Comparison of ENCODE assay signal across 28 cellular contexts in genomic region chr20:58753267-58753928, GRCh38.
DNase-seq lines count a peak whose midpoint lies in the region; ATAC-seq and TF ChIP-seq lines count a peak whose summit lies in the region.
"Had no signal": no experiment of that assay in that cellular context is flagged by ENCODE, and none has a peak within 500 bp of the region (broad histone marks: within the 10 kb centered on the region; RNA-seq: fewer than 3 reads in every experiment).

No MANE protein-coding gene starts in this region.

- H3K27ac ChIP-seq in iPS DF 6.9 (ENCODE audit: low read length) (no peak overlapping the region), PC-9 (no peak overlapping the region)
- H3K27ac ChIP-seq: coronary artery, esophagus squamous epithelium, hepatocyte, sigmoid colon, tibial nerve, WERI-Rb-1 had no signal

- POLR2A ChIA-PET in activated CD8-positive, alpha-beta T cell treated with anti-CD3 and anti-CD28 coated beads, Interleukin-2, amount 10 ng/mL, durations not matched to agents 7 days and 5 days (lab: Charles Lee): no interaction called here
- POLR2A ChIA-PET in PC-9 (lab: Charles Lee; ENCODE audit: unreplicated experiment): no interaction called here

- H3K9me3 ChIP-seq in iPS DF 6.9 (ENCODE audit: control insufficient read depth, insufficient read depth, low read length) (no peaks in the 10 kb centered on the region), PC-9 (ENCODE audit: insufficient read depth, low read depth) (no peaks in the 10 kb centered on the region)
- H3K9me3 ChIP-seq: esophagus squamous epithelium, sigmoid colon, tibial nerve had no signal

- no peak for TF ChIP-seq CTCF in PC-9 (conservative IDR thresholded peaks at IDR 0.05)

- no peaks in the 10 kb centered on the region for H3F3A ChIP-seq in PC-9 (ENCODE audit: insufficient read depth, low read depth)

- H3K9me2 ChIP-seq in PC-9 (ENCODE audit: insufficient read depth): no peaks in the 10 kb centered on the region

- H3K36me3 ChIP-seq in iPS DF 6.9 (ENCODE audit: control insufficient read depth, insufficient read depth, low read length) (no peaks in the 10 kb centered on the region), PC-9 (ENCODE audit: low read depth) (no peaks in the 10 kb centered on the region)
- H3K36me3 ChIP-seq: esophagus squamous epithelium, sigmoid colon, tibial nerve, WERI-Rb-1 had no signal

- H3K27ac Mint-ChIP-seq in activated CD8-positive, alpha-beta T cell treated with anti-CD3 and anti-CD28 coated beads, Interleukin-2, amount 10 ng/mL, durations not matched to agents 7 days and 5 days: no peak overlapping the region
- no peak overlapping the region for H3K27ac Mint-ChIP-seq in T-helper 2 cell treated with Interferon-gamma antibody and Interleukin-4, amounts not matched to agents 5 μg/mL and 100 μg/mL, for 36 hours
- H3K27ac Mint-ChIP-seq: activated CD4-positive, alpha-beta T cell treated with anti-CD3 and anti-CD28 coated beads, Interleukin-2, amount 10 ng/mL, durations not matched to agents 7 days and 5 days; activated naive CD4-positive, alpha-beta T cell treated with anti-CD3 and anti-CD28 coated beads, Interleukin-2, amount 50 U/mL, for 72 hours; activated T-helper 17 cell treated with anti-CD3 and anti-CD28 coated beads, Interleukin-2, amount 50 U/mL, for 72 hours; effector memory CD8-positive, alpha-beta T cell; progenitor cell of endocrine pancreas had no signal

- no peaks in the 10 kb centered on the region for H3K36me3 Mint-ChIP-seq in activated CD8-positive, alpha-beta T cell treated with anti-CD3 and anti-CD28 coated beads, Interleukin-2, amount 10 ng/mL, durations not matched to agents 7 days and 5 days (ENCODE audit: low read depth)
- no peaks in the 10 kb centered on the region for H3K36me3 Mint-ChIP-seq in T-helper 2 cell treated with Interferon-gamma antibody and Interleukin-4, amounts not matched to agents 5 μg/mL and 100 μg/mL, for 36 hours (ENCODE audit: low read depth)
- H3K36me3 Mint-ChIP-seq: activated naive CD4-positive, alpha-beta T cell treated with anti-CD3 and anti-CD28 coated beads, Interleukin-2, amount 50 U/mL, for 72 hours had no signal

- H3K79me2 ChIP-seq in PC-9 (ENCODE audit: low read depth): no peaks in the 10 kb centered on the region
- H3K79me2 ChIP-seq: hepatocyte had no signal

- no TSS peak for BruUV-seq in PC-9 (replicated peaks; lab: Mats Ljungman, UMichigan)

- intact Hi-C loops in PC-9 (cut with micrococcal nuclease; ENCODE audit: unreplicated experiment): no loop called here

- H2AFZ ChIP-seq in PC-9: no peak overlapping the region
- H2AFZ ChIP-seq: hepatocyte had no signal

- H3K4me1 ChIP-seq in iPS DF 6.9 (ENCODE audit: control insufficient read depth, insufficient read depth, low read length): peaks cover 10% of the 10 kb centered on the region
- no peaks in the 10 kb centered on the region for H3K4me1 ChIP-seq in PC-9 (replicated peaks; ENCODE audit: insufficient read depth)
- H3K4me1 ChIP-seq: esophagus squamous epithelium, sigmoid colon, tibial nerve had no signal

- no peak for ATAC-seq in activated CD8-positive, alpha-beta T cell treated with anti-CD3 and anti-CD28 coated beads, Interleukin-2, amount 10 ng/mL, durations not matched to agents 7 days and 5 days
- ATAC-seq: activated naive CD4-positive, alpha-beta T cell treated with anti-CD3 and anti-CD28 coated beads, Interleukin-2, amount 50 U/mL, for 72 hours; activated T-helper 17 cell treated with anti-CD3 and anti-CD28 coated beads, Interleukin-2, amount 50 U/mL, for 72 hours; effector memory CD8-positive, alpha-beta T cell had no signal

- no peak overlapping the region for H3K4me2 ChIP-seq in PC-9
- H3K4me2 ChIP-seq: hepatocyte had no signal

- peaks cover 15% of the 10 kb centered on the region for H3K27me3 Mint-ChIP-seq in activated CD8-positive, alpha-beta T cell treated with anti-CD3 and anti-CD28 coated beads, Interleukin-2, amount 10 ng/mL, durations not matched to agents 7 days and 5 days (ENCODE audit: low read depth)
- H3K27me3 Mint-ChIP-seq in T-helper 2 cell treated with Interferon-gamma antibody and Interleukin-4, amounts not matched to agents 5 μg/mL and 100 μg/mL, for 36 hours (ENCODE audit: low read depth): peaks cover 18% of the 10 kb centered on the region

- H3K4me3 ChIP-seq in iPS DF 6.9 (ENCODE audit: low read length): no peak overlapping the region
- no peak overlapping the region for H3K4me3 ChIP-seq in PC-9
- H3K4me3 ChIP-seq: coronary artery, esophagus squamous epithelium, hepatocyte, sigmoid colon, tibial nerve had no signal

- H3K9me3 Mint-ChIP-seq in activated CD8-positive, alpha-beta T cell treated with anti-CD3 and anti-CD28 coated beads, Interleukin-2, amount 10 ng/mL, durations not matched to agents 7 days and 5 days (ENCODE audit: insufficient read depth): no peaks in the 10 kb centered on the region
- H3K9me3 Mint-ChIP-seq in T-helper 2 cell treated with Interferon-gamma antibody and Interleukin-4, amounts not matched to agents 5 μg/mL and 100 μg/mL, for 36 hours: no peaks in the 10 kb centered on the region
- H3K9me3 Mint-ChIP-seq: activated CD4-positive, alpha-beta T cell treated with anti-CD3 and anti-CD28 coated beads, Interleukin-2, amount 10 ng/mL, durations not matched to agents 7 days and 5 days; activated naive CD4-positive, alpha-beta T cell treated with anti-CD3 and anti-CD28 coated beads, Interleukin-2, amount 50 U/mL, for 72 hours; activated T-helper 17 cell treated with anti-CD3 and anti-CD28 coated beads, Interleukin-2, amount 50 U/mL, for 72 hours; effector memory CD8-positive, alpha-beta T cell had no signal

- no CpG with 5 or more reads among the region's 14 CpGs for WGBS in iPS DF 6.9 (ENCODE audit: insufficient coverage, insufficient read length)

- no peaks in the 10 kb centered on the region for H3K27me3 ChIP-seq in iPS DF 6.9 (ENCODE audit: control insufficient read depth, insufficient read depth, low read length)
- peaks cover 98% of the 10 kb centered on the region for H3K27me3 ChIP-seq in PC-9 (ENCODE audit: insufficient read depth, low read depth)
- H3K27me3 ChIP-seq: hepatocyte, sigmoid colon, tibial nerve had no signal

- H4K20me1 ChIP-seq in PC-9 (ENCODE audit: insufficient read depth): no peaks in the 10 kb centered on the region

- peaks cover 8% of the 10 kb centered on the region for H3K4me1 Mint-ChIP-seq in activated CD8-positive, alpha-beta T cell treated with anti-CD3 and anti-CD28 coated beads, Interleukin-2, amount 10 ng/mL, durations not matched to agents 7 days and 5 days (ENCODE audit: low read depth)
- no peaks in the 10 kb centered on the region for H3K4me1 Mint-ChIP-seq in T-helper 2 cell treated with Interferon-gamma antibody and Interleukin-4, amounts not matched to agents 5 μg/mL and 100 μg/mL, for 36 hours (ENCODE audit: low read depth)
- H3K4me1 Mint-ChIP-seq: activated CD4-positive, alpha-beta T cell treated with anti-CD3 and anti-CD28 coated beads, Interleukin-2, amount 10 ng/mL, durations not matched to agents 7 days and 5 days; activated T-helper 17 cell treated with anti-CD3 and anti-CD28 coated beads, Interleukin-2, amount 50 U/mL, for 72 hours had no signal

- CTCF ChIA-PET in activated CD8-positive, alpha-beta T cell treated with anti-CD3 and anti-CD28 coated beads, Interleukin-2, amount 10 ng/mL, durations not matched to agents 7 days and 5 days (lab: Charles Lee): no interaction called here
- CTCF ChIA-PET in PC-9 (lab: Charles Lee): no interaction called here

- H3K4me3 Mint-ChIP-seq in activated CD8-positive, alpha-beta T cell treated with anti-CD3 and anti-CD28 coated beads, Interleukin-2, amount 10 ng/mL, durations not matched to agents 7 days and 5 days: no peak overlapping the region
- no peak overlapping the region for H3K4me3 Mint-ChIP-seq in T-helper 2 cell treated with Interferon-gamma antibody and Interleukin-4, amounts not matched to agents 5 μg/mL and 100 μg/mL, for 36 hours
- H3K4me3 Mint-ChIP-seq: activated CD4-positive, alpha-beta T cell treated with anti-CD3 and anti-CD28 coated beads, Interleukin-2, amount 10 ng/mL, durations not matched to agents 7 days and 5 days; activated T-helper 17 cell treated with anti-CD3 and anti-CD28 coated beads, Interleukin-2, amount 50 U/mL, for 72 hours; effector memory CD8-positive, alpha-beta T cell had no signal

- DNase-seq in activated CD8-positive, alpha-beta memory T cell treated with anti-CD3 and anti-CD28 coated beads for 24 hours: peak; percentile 33
- DNase-seq in activated CD8-positive, alpha-beta memory T cell treated with anti-CD3 and anti-CD28 coated beads, Interleukin-2, amount 50 U/mL, for 4 hours: no peak
- DNase-seq in NCI-H69 (lab: John Stamatoyannopoulos, UW) (peak; percentile 42), iPS DF 6.9 (ENCODE audit: low read depth, low spot score) (peak; percentile 54), ureter (ENCODE audit: low spot score) (peak; percentile 9), PC-9 (no peak)
- no peak for DNase-seq in activated CD8-positive, alpha-beta T cell treated with anti-CD3 and anti-CD28 coated beads, Interleukin-2, amount 10 ng/mL, durations not matched to agents 7 days and 5 days
- no peak for DNase-seq in T-helper 2 cell treated with Interferon-gamma antibody and Interleukin-4, amounts not matched to agents 5 μg/mL and 100 μg/mL, for 36 hours (ENCODE audit: low spot score)
- DNase-seq: activated CD4-positive, alpha-beta T cell treated with anti-CD3 and anti-CD28 coated beads, Interleukin-2, amount 10 ng/mL, durations not matched to agents 7 days and 5 days; anterior cingulate cortex; COR-L47; effector memory CD8-positive, alpha-beta T cell; esophagus squamous epithelium; HCEC 1CT; IMR-90; NCI-H1436; NCI-H345; NCI-H82; sigmoid colon; stimulated activated CD4-positive, alpha-beta T cell treated with anti-CD3 and anti-CD28 coated beads, Interleukin-15, amount 100 ng/mL, for 24 hours; stimulated activated CD8-positive, alpha-beta memory T cell treated with anti-CD3 and anti-CD28 coated beads, Interleukin-4, amount 100 ng/mL, for 48 hours; WERI-Rb-1 had no signal

Comparison
In these comparisons a context has a peak if more than half of its experiments do, and no peak if none do; other contexts are left out.
1. DNase-seq: peak in activated CD8-positive, alpha-beta memory T cell treated with anti-CD3 and anti-CD28 coated beads for 24 hours (single experiment), NCI-H69 (single experiment), iPS DF 6.9 (single experiment) and ureter (single experiment); none in activated CD8-positive, alpha-beta memory T cell treated with anti-CD3 and anti-CD28 coated beads, Interleukin-2, amount 50 U/mL, for 4 hours (single experiment), activated CD8-positive, alpha-beta T cell treated with anti-CD3 and anti-CD28 coated beads, Interleukin-2, amount 10 ng/mL, durations not matched to agents 7 days and 5 days (single experiment), PC-9 (0 of 2) and T-helper 2 cell treated with Interferon-gamma antibody and Interleukin-4, amounts not matched to agents 5 μg/mL and 100 μg/mL, for 36 hours (single experiment).